1 cellular context compared by ENCODE assay signal in the genomic region with DNA sequence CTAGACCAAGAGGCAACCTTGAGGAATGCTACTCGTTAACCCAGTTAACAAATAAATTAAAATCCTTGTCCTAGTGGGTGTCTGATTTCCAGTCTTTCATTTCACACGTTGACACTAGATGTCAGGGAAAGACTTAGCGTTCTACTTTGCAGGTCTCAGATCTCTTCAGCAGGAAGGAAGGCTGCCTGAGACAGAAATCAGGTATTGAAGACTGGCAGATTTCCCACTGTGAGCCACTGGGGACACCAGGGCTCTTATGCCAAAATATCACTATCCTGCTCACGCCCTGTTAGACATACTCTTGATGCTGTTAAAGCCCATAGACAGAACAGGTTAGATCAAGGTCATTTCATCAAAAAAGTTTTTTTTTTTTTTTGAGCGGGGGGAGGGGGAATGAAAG.
TF ChIP-seq lines count a peak whose summit lies in the region.

No MANE protein-coding gene starts in this region.

TF ChIP-seq in HCT116, 20 proteins besides CTCF, POLR2A, EP300 and RAD21:
- no peak for TF ChIP-seq CBX3 (IDR thresholded peaks at IDR 0.05; ENCODE audit: low read depth)
- TF ChIP-seq FOSL1 (IDR thresholded peaks at IDR 0.05; ENCODE audit: low read depth): no peak
- no peak for TF ChIP-seq ZNF274 (IDR thresholded peaks at IDR 0.05; ENCODE audit: low read depth, low read length)
- TF ChIP-seq YY1 (IDR thresholded peaks at IDR 0.05; ENCODE audit: extremely low read depth, insufficient replicate concordance, low read depth, low read length): no peak
- TF ChIP-seq EZH2 (IDR thresholded peaks at IDR 0.05): no peak
- TF ChIP-seq, protein P1, sequence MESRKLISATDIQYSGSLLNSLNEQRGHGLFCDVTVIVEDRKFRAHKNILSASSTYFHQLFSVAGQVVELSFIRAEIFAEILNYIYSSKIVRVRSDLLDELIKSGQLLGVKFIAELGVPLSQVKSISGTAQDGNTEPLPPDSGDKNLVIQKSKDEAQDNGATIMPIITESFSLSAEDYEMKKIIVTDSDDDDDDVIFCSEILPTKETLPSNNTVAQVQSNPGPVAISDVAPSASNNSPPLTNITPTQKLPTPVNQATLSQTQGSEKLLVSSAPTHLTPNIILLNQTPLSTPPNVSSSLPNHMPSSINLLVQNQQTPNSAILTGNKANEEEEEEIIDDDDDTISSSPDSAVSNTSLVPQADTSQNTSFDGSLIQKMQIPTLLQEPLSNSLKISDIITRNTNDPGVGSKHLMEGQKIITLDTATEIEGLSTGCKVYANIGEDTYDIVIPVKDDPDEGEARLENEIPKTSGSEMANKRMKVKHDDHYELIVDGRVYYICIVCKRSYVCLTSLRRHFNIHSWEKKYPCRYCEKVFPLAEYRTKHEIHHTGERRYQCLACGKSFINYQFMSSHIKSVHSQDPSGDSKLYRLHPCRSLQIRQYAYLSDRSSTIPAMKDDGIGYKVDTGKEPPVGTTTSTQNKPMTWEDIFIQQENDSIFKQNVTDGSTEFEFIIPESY (IDR thresholded peaks at IDR 0.05; ENCODE audit: extremely low read depth, insufficient replicate concordance, low read length): no peak
- TF ChIP-seq, protein P2, sequence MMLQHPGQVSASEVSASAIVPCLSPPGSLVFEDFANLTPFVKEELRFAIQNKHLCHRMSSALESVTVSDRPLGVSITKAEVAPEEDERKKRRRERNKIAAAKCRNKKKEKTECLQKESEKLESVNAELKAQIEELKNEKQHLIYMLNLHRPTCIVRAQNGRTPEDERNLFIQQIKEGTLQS (IDR thresholded peaks at IDR 0.05): no peak
- TF ChIP-seq CEBPB (IDR thresholded peaks at IDR 0.05; ENCODE audit: low read depth): no peak
- no peak for TF ChIP-seq JUND (IDR thresholded peaks at IDR 0.05)
- no peak for TF ChIP-seq SRF (IDR thresholded peaks at IDR 0.05; ENCODE audit: low read depth)
- TF ChIP-seq SP1 (IDR thresholded peaks at IDR 0.05; ENCODE audit: low read depth): no peak
- no peak for TF ChIP-seq EGR1 (IDR thresholded peaks at IDR 0.05; ENCODE audit: low read depth)
- TF ChIP-seq ELF1 (IDR thresholded peaks at IDR 0.05; ENCODE audit: borderline replicate concordance, low read depth): no peak
- no peak for TF ChIP-seq REST (IDR thresholded peaks at IDR 0.05; ENCODE audit: low read depth)
- TF ChIP-seq POLR2AphosphoS5 (IDR thresholded peaks at IDR 0.05; ENCODE audit: low read depth, low read length): no peak
- TF ChIP-seq SIN3A (IDR thresholded peaks at IDR 0.05; ENCODE audit: low read depth): no peak
- TF ChIP-seq, protein P3, sequence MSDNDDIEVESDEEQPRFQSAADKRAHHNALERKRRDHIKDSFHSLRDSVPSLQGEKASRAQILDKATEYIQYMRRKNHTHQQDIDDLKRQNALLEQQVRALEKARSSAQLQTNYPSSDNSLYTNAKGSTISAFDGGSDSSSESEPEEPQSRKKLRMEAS (IDR thresholded peaks at IDR 0.05): no peak
